12 cellular contexts compared by ENCODE assay signal in the genomic region with DNA sequence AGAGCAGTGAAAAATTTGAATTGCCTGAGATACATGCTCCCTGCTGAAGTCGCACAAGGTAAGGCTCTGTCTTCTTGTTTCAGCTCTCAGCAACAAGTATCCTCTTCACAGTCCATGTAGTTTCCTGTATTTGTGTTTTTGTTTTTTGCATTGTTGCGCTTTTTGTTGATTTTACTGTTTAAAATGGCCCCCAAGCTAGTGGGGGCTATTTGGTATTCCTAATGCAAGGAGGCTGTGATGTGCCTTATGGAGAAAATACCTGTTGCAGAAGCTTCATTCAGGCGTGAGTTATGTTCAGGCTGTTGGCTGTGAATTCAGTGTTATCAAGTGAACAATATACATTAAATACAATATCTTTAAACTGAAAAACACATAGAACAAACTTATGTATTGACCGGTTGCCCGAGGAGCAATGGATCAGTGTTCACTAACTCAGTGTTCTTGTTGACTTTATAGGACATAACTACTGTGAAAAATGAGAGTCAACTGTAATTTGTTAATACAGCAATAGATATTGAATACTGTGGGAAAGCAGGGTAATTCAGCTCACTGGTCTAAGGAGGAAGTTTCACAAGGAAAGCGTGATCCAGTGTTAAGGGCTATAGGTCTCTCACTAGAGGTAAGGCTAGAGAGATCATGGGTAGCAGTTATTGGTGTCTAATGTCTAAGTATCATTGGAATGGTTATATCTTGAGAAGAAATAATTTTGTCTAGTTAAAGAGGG.
"Had no signal": no experiment of that assay in that cellular context is flagged by ENCODE, and none has a peak within 500 bp of the region (broad histone marks: within the 10 kb centered on the region; RNA-seq: fewer than 3 reads in every experiment).

No MANE protein-coding gene starts in this region.

- H3K27ac ChIP-seq: brain microvascular endothelial cell, gastrocnemius medialis, skin epidermis, suprapubic skin had no signal

- H3K9me3 ChIP-seq: gastrocnemius medialis, suprapubic skin had no signal

- H3K36me3 ChIP-seq: brain microvascular endothelial cell, gastrocnemius medialis, suprapubic skin had no signal

- H3K4me3 ChIP-seq: gastrocnemius medialis, skin epidermis, suprapubic skin had no signal

- DNase-seq: activated CD4-positive, alpha-beta T cell treated with anti-CD3 and anti-CD28 coated beads, Interleukin-2, amount 50 U/mL, for 1 hour; activated CD8-positive, alpha-beta memory T cell treated with anti-CD3 and anti-CD28 coated beads for 24 hours; activated naive CD8-positive, alpha-beta T cell treated with anti-CD3 and anti-CD28 coated beads for 36 hours; cortex of kidney; effector memory CD4-positive, alpha-beta T cell; retina; SW 1271 had no signal

- H3K4me1 ChIP-seq: gastrocnemius medialis had no signal

- ATAC-seq: activated CD4-positive, CD25-positive, alpha-beta regulatory T cell treated with anti-CD3 and anti-CD28 coated beads, Interleukin-2, amount 50 U/mL, for 24 hours had no signal

- H3K27me3 ChIP-seq: brain microvascular endothelial cell, gastrocnemius medialis, suprapubic skin had no signal
